ENCODE assay signal across 1 cellular context in the genomic region with DNA sequence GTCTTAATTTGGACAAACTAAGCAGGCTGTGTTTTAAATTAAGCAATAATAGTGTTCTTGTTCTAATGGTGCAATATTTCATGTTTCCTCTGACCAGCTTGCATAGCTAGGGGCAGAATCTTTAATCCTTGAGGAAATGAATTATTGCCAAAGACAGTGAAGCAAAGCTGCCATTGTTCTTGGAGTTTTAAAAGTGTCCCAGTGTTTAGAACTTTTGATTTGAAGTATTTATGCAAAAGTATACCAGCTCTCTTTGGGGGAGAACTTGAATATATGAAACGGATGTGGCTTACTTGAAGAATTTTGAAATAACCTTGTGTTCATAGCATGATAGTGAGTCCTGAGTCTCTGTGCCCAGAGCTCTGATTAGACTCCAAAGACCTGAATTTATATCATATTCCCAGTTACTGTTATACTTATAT.
TF ChIP-seq lines count a peak whose summit lies in the region.

No MANE protein-coding gene starts in this region.

TF ChIP-seq in GM23338, 12 proteins besides CTCF, POLR2A, EP300 and RAD21 (continued from another document):
- TF ChIP-seq, protein P1, sequence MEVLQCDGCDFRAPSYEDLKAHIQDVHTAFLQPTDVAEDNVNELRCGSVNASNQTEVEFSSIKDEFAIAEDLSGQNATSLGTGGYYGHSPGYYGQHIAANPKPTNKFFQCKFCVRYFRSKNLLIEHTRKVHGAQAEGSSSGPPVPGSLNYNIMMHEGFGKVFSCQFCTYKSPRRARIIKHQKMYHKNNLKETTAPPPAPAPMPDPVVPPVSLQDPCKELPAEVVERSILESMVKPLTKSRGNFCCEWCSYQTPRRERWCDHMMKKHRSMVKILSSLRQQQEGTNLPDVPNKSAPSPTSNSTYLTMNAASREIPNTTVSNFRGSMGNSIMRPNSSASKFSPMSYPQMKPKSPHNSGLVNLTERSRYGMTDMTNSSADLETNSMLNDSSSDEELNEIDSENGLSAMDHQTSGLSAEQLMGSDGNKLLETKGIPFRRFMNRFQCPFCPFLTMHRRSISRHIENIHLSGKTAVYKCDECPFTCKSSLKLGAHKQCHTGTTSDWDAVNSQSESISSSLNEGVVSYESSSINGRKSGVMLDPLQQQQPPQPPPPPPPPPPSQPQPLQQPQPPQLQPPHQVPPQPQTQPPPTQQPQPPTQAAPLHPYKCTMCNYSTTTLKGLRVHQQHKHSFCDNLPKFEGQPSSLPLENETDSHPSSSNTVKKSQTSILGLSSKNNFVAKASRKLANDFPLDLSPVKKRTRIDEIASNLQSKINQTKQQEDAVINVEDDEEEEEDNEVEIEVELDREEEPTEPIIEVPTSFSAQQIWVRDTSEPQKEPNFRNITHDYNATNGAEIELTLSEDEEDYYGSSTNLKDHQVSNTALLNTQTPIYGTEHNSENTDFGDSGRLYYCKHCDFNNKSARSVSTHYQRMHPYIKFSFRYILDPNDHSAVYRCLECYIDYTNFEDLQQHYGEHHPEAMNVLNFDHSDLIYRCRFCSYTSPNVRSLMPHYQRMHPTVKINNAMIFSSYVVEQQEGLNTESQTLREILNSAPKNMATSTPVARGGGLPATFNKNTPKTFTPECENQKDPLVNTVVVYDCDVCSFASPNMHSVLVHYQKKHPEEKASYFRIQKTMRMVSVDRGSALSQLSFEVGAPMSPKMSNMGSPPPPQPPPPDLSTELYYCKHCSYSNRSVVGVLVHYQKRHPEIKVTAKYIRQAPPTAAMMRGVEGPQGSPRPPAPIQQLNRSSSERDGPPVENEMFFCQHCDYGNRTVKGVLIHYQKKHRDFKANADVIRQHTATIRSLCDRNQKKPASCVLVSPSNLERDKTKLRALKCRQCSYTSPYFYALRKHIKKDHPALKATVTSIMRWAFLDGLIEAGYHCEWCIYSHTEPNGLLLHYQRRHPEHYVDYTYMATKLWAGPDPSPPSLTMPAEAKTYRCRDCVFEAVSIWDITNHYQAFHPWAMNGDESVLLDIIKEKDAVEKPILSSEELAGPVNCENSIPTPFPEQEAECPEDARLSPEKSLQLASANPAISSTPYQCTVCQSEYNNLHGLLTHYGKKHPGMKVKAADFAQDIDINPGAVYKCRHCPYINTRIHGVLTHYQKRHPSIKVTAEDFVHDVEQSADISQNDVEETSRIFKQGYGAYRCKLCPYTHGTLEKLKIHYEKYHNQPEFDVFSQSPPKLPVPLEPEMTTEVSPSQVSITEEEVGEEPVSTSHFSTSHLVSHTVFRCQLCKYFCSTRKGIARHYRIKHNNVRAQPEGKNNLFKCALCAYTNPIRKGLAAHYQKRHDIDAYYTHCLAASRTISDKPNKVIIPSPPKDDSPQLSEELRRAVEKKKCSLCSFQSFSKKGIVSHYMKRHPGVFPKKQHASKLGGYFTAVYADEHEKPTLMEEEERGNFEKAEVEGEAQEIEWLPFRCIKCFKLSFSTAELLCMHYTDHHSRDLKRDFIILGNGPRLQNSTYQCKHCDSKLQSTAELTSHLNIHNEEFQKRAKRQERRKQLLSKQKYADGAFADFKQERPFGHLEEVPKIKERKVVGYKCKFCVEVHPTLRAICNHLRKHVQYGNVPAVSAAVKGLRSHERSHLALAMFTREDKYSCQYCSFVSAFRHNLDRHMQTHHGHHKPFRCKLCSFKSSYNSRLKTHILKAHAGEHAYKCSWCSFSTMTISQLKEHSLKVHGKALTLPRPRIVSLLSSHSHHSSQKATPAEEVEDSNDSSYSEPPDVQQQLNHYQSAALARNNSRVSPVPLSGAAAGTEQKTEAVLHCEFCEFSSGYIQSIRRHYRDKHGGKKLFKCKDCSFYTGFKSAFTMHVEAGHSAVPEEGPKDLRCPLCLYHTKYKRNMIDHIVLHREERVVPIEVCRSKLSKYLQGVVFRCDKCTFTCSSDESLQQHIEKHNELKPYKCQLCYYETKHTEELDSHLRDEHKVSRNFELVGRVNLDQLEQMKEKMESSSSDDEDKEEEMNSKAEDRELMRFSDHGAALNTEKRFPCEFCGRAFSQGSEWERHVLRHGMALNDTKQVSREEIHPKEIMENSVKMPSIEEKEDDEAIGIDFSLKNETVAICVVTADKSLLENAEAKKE (CRISPR knock-in tag; IDR thresholded peaks at IDR 0.05): no peak
- no peak for TF ChIP-seq EZH2 (IDR thresholded peaks at IDR 0.05; ENCODE audit: low read depth, unreplicated experiment)
- TF ChIP-seq, protein P2, sequence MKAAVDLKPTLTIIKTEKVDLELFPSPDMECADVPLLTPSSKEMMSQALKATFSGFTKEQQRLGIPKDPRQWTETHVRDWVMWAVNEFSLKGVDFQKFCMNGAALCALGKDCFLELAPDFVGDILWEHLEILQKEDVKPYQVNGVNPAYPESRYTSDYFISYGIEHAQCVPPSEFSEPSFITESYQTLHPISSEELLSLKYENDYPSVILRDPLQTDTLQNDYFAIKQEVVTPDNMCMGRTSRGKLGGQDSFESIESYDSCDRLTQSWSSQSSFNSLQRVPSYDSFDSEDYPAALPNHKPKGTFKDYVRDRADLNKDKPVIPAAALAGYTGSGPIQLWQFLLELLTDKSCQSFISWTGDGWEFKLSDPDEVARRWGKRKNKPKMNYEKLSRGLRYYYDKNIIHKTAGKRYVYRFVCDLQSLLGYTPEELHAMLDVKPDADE (IDR thresholded peaks at IDR 0.05): no peak
